In the genomic region with DNA sequence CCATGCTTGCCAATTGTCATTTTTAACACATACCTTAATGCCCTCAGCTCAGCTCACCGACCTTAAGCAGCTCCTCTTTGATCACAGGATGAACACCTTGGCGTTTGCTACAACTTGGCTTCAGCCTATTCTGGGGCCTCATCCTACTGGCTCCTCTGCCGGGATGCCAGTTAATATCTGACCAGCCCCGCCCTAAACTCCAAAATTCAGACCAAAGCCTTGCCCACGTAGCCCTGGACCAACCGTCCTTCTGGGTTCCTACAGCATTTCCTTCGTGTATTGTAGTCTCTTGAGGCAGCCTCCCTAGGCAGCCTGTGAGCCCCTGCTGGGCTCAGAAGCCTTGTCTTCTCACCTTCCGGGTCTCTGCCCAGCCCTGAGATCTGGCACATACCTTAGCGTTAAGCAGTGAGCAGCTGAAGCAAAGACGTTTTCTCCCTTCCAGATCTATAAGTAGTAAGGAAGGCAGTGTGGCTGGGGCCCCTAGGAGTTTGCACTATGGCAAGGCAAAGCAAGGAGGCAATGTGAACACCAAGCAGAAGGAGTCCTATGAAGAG, we compare ENCODE assay signal across 2 cellular contexts.
TF ChIP-seq lines count a peak whose summit lies in the region.

No MANE protein-coding gene starts in this region.

TF ChIP-seq in IMR-90, 13 proteins besides CTCF, POLR2A, EP300 and RAD21:
- no peak for TF ChIP-seq MAZ (IDR thresholded peaks at IDR 0.05; ENCODE audit: borderline replicate concordance, low read depth, low read length)
- no peak for TF ChIP-seq BHLHE40 (IDR thresholded peaks at IDR 0.05; ENCODE audit: low read depth, low read length)
- TF ChIP-seq, protein P1, sequence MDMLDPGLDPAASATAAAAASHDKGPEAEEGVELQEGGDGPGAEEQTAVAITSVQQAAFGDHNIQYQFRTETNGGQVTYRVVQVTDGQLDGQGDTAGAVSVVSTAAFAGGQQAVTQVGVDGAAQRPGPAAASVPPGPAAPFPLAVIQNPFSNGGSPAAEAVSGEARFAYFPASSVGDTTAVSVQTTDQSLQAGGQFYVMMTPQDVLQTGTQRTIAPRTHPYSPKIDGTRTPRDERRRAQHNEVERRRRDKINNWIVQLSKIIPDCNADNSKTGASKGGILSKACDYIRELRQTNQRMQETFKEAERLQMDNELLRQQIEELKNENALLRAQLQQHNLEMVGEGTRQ (IDR thresholded peaks at IDR 0.05; ENCODE audit: low read depth, low read length), result no peak
- TF ChIP-seq RCOR1 (IDR thresholded peaks at IDR 0.05; ENCODE audit: insufficient replicate concordance, low read length), result no peak
- TF ChIP-seq, protein P2, sequence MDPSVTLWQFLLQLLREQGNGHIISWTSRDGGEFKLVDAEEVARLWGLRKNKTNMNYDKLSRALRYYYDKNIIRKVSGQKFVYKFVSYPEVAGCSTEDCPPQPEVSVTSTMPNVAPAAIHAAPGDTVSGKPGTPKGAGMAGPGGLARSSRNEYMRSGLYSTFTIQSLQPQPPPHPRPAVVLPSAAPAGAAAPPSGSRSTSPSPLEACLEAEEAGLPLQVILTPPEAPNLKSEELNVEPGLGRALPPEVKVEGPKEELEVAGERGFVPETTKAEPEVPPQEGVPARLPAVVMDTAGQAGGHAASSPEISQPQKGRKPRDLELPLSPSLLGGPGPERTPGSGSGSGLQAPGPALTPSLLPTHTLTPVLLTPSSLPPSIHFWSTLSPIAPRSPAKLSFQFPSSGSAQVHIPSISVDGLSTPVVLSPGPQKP (IDR thresholded peaks at IDR 0.05; ENCODE audit: borderline replicate concordance, low read depth, low read length), result no peak
- TF ChIP-seq RFX5 (IDR thresholded peaks at IDR 0.05; ENCODE audit: low read depth, low read length), result no peak
- no peak for TF ChIP-seq CEBPB (IDR thresholded peaks at IDR 0.05; ENCODE audit: low read depth, low read length)
- TF ChIP-seq MXI1 (IDR thresholded peaks at IDR 0.05; ENCODE audit: borderline replicate concordance, low read depth, low read length), result no peak
- TF ChIP-seq FOS (IDR thresholded peaks at IDR 0.05; ENCODE audit: low read depth, low read length), result no peak
- TF ChIP-seq NFE2L2 (IDR thresholded peaks at IDR 0.05; ENCODE audit: low read depth, low read length), result no peak
- TF ChIP-seq MAFK (IDR thresholded peaks at IDR 0.05; ENCODE audit: low read depth, low read length), result no peak
- no peak for TF ChIP-seq SMC3 (IDR thresholded peaks at IDR 0.05; ENCODE audit: low read depth, low read length)
- TF ChIP-seq CHD1 (IDR thresholded peaks at IDR 0.05; ENCODE audit: low read depth, low read length), result no peak

TF ChIP-seq in liver, 16 proteins besides CTCF, POLR2A, EP300 and RAD21:
- TF ChIP-seq, protein P3, sequence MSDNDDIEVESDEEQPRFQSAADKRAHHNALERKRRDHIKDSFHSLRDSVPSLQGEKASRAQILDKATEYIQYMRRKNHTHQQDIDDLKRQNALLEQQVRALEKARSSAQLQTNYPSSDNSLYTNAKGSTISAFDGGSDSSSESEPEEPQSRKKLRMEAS (IDR thresholded peaks at IDR 0.05), result no peak
- no peak for TF ChIP-seq HNF4A (conservative IDR thresholded peaks at IDR 0.05)
- TF ChIP-seq, protein P4, sequence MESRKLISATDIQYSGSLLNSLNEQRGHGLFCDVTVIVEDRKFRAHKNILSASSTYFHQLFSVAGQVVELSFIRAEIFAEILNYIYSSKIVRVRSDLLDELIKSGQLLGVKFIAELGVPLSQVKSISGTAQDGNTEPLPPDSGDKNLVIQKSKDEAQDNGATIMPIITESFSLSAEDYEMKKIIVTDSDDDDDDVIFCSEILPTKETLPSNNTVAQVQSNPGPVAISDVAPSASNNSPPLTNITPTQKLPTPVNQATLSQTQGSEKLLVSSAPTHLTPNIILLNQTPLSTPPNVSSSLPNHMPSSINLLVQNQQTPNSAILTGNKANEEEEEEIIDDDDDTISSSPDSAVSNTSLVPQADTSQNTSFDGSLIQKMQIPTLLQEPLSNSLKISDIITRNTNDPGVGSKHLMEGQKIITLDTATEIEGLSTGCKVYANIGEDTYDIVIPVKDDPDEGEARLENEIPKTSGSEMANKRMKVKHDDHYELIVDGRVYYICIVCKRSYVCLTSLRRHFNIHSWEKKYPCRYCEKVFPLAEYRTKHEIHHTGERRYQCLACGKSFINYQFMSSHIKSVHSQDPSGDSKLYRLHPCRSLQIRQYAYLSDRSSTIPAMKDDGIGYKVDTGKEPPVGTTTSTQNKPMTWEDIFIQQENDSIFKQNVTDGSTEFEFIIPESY (IDR thresholded peaks at IDR 0.05), result no peak
- TF ChIP-seq, protein P5, sequence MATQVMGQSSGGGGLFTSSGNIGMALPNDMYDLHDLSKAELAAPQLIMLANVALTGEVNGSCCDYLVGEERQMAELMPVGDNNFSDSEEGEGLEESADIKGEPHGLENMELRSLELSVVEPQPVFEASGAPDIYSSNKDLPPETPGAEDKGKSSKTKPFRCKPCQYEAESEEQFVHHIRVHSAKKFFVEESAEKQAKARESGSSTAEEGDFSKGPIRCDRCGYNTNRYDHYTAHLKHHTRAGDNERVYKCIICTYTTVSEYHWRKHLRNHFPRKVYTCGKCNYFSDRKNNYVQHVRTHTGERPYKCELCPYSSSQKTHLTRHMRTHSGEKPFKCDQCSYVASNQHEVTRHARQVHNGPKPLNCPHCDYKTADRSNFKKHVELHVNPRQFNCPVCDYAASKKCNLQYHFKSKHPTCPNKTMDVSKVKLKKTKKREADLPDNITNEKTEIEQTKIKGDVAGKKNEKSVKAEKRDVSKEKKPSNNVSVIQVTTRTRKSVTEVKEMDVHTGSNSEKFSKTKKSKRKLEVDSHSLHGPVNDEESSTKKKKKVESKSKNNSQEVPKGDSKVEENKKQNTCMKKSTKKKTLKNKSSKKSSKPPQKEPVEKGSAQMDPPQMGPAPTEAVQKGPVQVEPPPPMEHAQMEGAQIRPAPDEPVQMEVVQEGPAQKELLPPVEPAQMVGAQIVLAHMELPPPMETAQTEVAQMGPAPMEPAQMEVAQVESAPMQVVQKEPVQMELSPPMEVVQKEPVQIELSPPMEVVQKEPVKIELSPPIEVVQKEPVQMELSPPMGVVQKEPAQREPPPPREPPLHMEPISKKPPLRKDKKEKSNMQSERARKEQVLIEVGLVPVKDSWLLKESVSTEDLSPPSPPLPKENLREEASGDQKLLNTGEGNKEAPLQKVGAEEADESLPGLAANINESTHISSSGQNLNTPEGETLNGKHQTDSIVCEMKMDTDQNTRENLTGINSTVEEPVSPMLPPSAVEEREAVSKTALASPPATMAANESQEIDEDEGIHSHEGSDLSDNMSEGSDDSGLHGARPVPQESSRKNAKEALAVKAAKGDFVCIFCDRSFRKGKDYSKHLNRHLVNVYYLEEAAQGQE (IDR thresholded peaks at IDR 0.05), result no peak
- TF ChIP-seq FOXA1 (IDR thresholded peaks at IDR 0.05), result no peak
- no peak for TF ChIP-seq RXRA (IDR thresholded peaks at IDR 0.05)
- TF ChIP-seq YY1 (IDR thresholded peaks at IDR 0.05), result no peak
- TF ChIP-seq TAF1 (conservative IDR thresholded peaks at IDR 0.05), result no peak
- no peak for TF ChIP-seq NR2F2 (IDR thresholded peaks at IDR 0.05)
- TF ChIP-seq SP1 (IDR thresholded peaks at IDR 0.05), result no peak
- no peak for TF ChIP-seq FOXA2 (IDR thresholded peaks at IDR 0.05)
- TF ChIP-seq HNF4G (IDR thresholded peaks at IDR 0.05), result no peak
- TF ChIP-seq, protein P6, sequence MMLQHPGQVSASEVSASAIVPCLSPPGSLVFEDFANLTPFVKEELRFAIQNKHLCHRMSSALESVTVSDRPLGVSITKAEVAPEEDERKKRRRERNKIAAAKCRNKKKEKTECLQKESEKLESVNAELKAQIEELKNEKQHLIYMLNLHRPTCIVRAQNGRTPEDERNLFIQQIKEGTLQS (IDR thresholded peaks at IDR 0.05), result no peak
- no peak for TF ChIP-seq JUND (IDR thresholded peaks at IDR 0.05)
- TF ChIP-seq GABPA (IDR thresholded peaks at IDR 0.05 in 1 of 2, conservative IDR thresholded peaks at IDR 0.05 in 1 of 2), result no peak
- no peak for TF ChIP-seq EGR1 (IDR thresholded peaks at IDR 0.05; ENCODE audit: low read depth in 2 of 2)
TF ChIP-seq in liver: peak in this region for 0.
